In genomic region chr1:153768316-153769126, GRCh38 we compare ENCODE assay signal across 1 cellular context.
A peak's percentile ranks its signal among the peaks of the same experiment; 100 is the strongest.
TF ChIP-seq lines count a peak whose summit lies in the region.

No MANE protein-coding gene starts in this region.

TF ChIP-seq in HepG2, 621 proteins besides CTCF, POLR2A, EP300 and RAD21 (continued from another document and continues in another):
- TF ChIP-seq BCL3 (CRISPR knock-in tag; IDR thresholded peaks at IDR 0.05) (no peak), RARA (CRISPR knock-in tag; IDR thresholded peaks at IDR 0.05) (peak; percentile 66), MXD1 (CRISPR knock-in tag; IDR thresholded peaks at IDR 0.05) (no peak), RXRB (CRISPR knock-in tag; IDR thresholded peaks at IDR 0.05; ENCODE audit: borderline replicate concordance) (peak; percentile 38; the same call in 1 of the 2 replicates), ARID5B (CRISPR knock-in tag; IDR thresholded peaks at IDR 0.05) (peak; percentile 80), ZNF746 (CRISPR knock-in tag; IDR thresholded peaks at IDR 0.05) (0 out of 2 replicates have a peak, but pooled peaks have one; percentile 63), MAF1 (CRISPR knock-in tag; IDR thresholded peaks at IDR 0.05; ENCODE audit: borderline replicate concordance) (no peak), PRDM10 (CRISPR knock-in tag; IDR thresholded peaks at IDR 0.05; ENCODE audit: low read depth) (peak; percentile 11; the same call in 1 of the 2 replicates), IRF9 (CRISPR knock-in tag; IDR thresholded peaks at IDR 0.05; ENCODE audit: borderline replicate concordance) (no peak), KIAA2018 (CRISPR knock-in tag; IDR thresholded peaks at IDR 0.05; ENCODE audit: borderline replicate concordance) (no peak), THAP9 (CRISPR knock-in tag; IDR thresholded peaks at IDR 0.05; ENCODE audit: borderline replicate concordance) (no peak), ZNF230 (CRISPR knock-in tag; IDR thresholded peaks at IDR 0.05) (no peak), ZNF263 (CRISPR knock-in tag; IDR thresholded peaks at IDR 0.05) (peak; percentile 81), ISL2 (CRISPR knock-in tag; IDR thresholded peaks at IDR 0.05) (peak; percentile 59; the same call in 1 of the 2 replicates), UBTF (CRISPR knock-in tag; IDR thresholded peaks at IDR 0.05) (peak; percentile 52; the same call in 1 of the 2 replicates), TFDP1 (CRISPR knock-in tag; IDR thresholded peaks at IDR 0.05; ENCODE audit: borderline replicate concordance) (no peak; the same call in 1 of the 2 replicates), FOXO1 (CRISPR knock-in tag; IDR thresholded peaks at IDR 0.05) (peak; percentile 59; the same call in 1 of the 2 replicates)
